In the genomic region with DNA sequence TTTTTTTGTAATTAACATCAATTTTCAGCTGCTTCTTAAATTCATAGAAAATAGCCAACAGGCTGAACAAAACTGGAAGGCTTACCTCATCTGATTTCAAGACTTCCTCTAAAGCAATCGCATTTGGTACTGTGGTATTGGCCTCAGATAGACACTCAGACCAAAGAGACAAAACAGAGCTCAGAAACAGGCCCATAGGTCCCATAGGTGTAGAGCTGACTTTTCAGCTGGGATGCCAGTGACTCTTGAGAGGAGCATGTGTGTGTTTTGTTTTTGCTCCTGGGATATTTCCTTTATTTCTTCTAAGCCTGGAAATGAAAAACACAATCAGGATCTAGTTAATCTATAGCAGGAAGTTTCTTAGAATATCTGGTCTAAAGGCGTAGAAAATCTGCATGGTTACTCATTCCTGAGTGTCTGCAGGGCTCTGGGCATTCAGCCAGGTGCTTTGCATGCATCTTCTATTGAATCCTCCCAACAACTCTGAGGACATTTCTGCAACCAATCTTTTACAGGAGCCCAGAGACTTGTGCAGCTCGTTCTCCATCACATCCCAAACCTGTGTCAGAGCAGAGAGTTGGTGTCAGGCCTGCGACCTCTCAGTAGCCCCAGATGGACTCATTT, we compare ENCODE assay signal across 12 cellular contexts.
DNase-seq lines count a peak whose midpoint lies in the region; ATAC-seq and TF ChIP-seq lines count a peak whose summit lies in the region.
"Had no signal": no experiment of that assay in that cellular context is flagged by ENCODE, and none has a peak within 500 bp of the region (broad histone marks: within the 10 kb centered on the region; RNA-seq: fewer than 3 reads in every experiment).

No MANE protein-coding gene starts in this region.

- no peaks in the 10 kb centered on the region for H3K36me3 ChIP-seq in A673 (ENCODE audit: insufficient read depth, low read length, poor library complexity, severe bottlenecking)
- H3K36me3 ChIP-seq: BLaER1 treated with 17β-estradiol and CSF1 and Interleukin-3, amounts not matched to agents 10 nM and 100 nM; cardiac muscle cell; spleen had no signal

- peaks cover 10% of the 10 kb centered on the region for H3K9me3 ChIP-seq in A673 (ENCODE audit: low read depth, low read length, poor library complexity, severe bottlenecking)

- no peak overlapping the region for H3K4me3 Mint-ChIP-seq in endothelial cell (ENCODE audit: unreplicated experiment)
- no peak overlapping the region for H3K4me3 Mint-ChIP-seq in stimulated activated naive CD8-positive, alpha-beta T cell treated with anti-CD3 and anti-CD28 coated beads, Interleukin-15, amount 100 ng/mL, for 72 hours

- no peaks in the 10 kb centered on the region for H3K4me1 Mint-ChIP-seq in endothelial cell (ENCODE audit: unreplicated experiment)
- H3K4me1 Mint-ChIP-seq in stimulated activated naive CD8-positive, alpha-beta T cell treated with anti-CD3 and anti-CD28 coated beads, Interleukin-15, amount 100 ng/mL, for 72 hours, result no peaks in the 10 kb centered on the region

- no TSS peak for BruUV-seq in A673 (replicated peaks; lab: Mats Ljungman, UMichigan)

- no peak overlapping the region for H3K27ac ChIP-seq in A673 (ENCODE audit: low read depth, low read length, poor library complexity, severe bottlenecking)
- H3K27ac ChIP-seq: BLaER1 treated with 17β-estradiol and CSF1 and Interleukin-3, amounts not matched to agents 10 nM and 100 nM; cardiac muscle cell; spleen had no signal

- H3K4me1 ChIP-seq in A673 (ENCODE audit: insufficient read depth, low read length, poor library complexity, severe bottlenecking), result no peaks in the 10 kb centered on the region
- H3K4me1 ChIP-seq: spleen had no signal

- POLR2A ChIA-PET in A673 (lab: Charles Lee; ENCODE audit: low non-redundant PET), result no interaction called here

- no peak overlapping the region for H3K4me3 ChIP-seq in A673 (ENCODE audit: low read depth, low read length, poor library complexity, severe bottlenecking)
- H3K4me3 ChIP-seq: BLaER1 treated with 17β-estradiol and CSF1 and Interleukin-3, amounts not matched to agents 10 nM and 100 nM; cardiac muscle cell; spleen had no signal

- CTCF ChIA-PET in A673 (lab: Charles Lee), result no interaction called here

- TF ChIP-seq CTCF in A673 (conservative IDR thresholded peaks at IDR 0.05; ENCODE audit: low read depth, low read length) (no peak), endothelial cell (IDR thresholded peaks at IDR 0.05; ENCODE audit: unreplicated experiment) (no peak)

- H3K9me3 Mint-ChIP-seq in endothelial cell (ENCODE audit: unreplicated experiment), result no peaks in the 10 kb centered on the region
- H3K9me3 Mint-ChIP-seq in stimulated activated naive CD8-positive, alpha-beta T cell treated with anti-CD3 and anti-CD28 coated beads, Interleukin-15, amount 100 ng/mL, for 72 hours, result no peaks in the 10 kb centered on the region

- H3K27ac Mint-ChIP-seq in endothelial cell (ENCODE audit: unreplicated experiment), result no peak overlapping the region
- H3K27ac Mint-ChIP-seq in stimulated activated naive CD8-positive, alpha-beta T cell treated with anti-CD3 and anti-CD28 coated beads, Interleukin-15, amount 100 ng/mL, for 72 hours, result no peak overlapping the region

- peaks cover 2% of the 10 kb centered on the region for H3K27me3 Mint-ChIP-seq in endothelial cell (ENCODE audit: unreplicated experiment)
- H3K27me3 Mint-ChIP-seq in stimulated activated naive CD8-positive, alpha-beta T cell treated with anti-CD3 and anti-CD28 coated beads, Interleukin-15, amount 100 ng/mL, for 72 hours, result peaks cover 8% of the 10 kb centered on the region

- intact Hi-C loops in A673 (cut with micrococcal nuclease; ENCODE audit: unreplicated experiment), result no loop called here

- no peak for ATAC-seq in stimulated activated naive CD8-positive, alpha-beta T cell treated with anti-CD3 and anti-CD28 coated beads, Interleukin-15, amount 100 ng/mL, for 72 hours
- ATAC-seq in GM21576 (IDR thresholded peaks at IDR 0.05; ENCODE audit: unreplicated experiment), result no peak

- DNase-seq in A673 (ENCODE audit: low spot score), result peak; percentile 70
- peak; percentile 81 for DNase-seq in HCEC 1CT
- DNase-seq in amniotic epithelial cell (ENCODE audit: low read depth), result peak; percentile 77
- peak; percentile 18 for DNase-seq in glomerular endothelial cell (ENCODE audit: extremely low read depth, low read depth, low spot score)
- no peak for DNase-seq in germinal center (ENCODE audit: low spot score)
- DNase-seq in endothelial cell (ENCODE audit: low spot score), result no peak
- no peak for DNase-seq in stimulated activated naive CD8-positive, alpha-beta T cell treated with anti-CD3 and anti-CD28 coated beads, Interleukin-15, amount 100 ng/mL, for 72 hours
- DNase-seq: NCI-H187, spleen had no signal

- peaks cover 7% of the 10 kb centered on the region for H3K36me3 Mint-ChIP-seq in endothelial cell (ENCODE audit: low read depth, unreplicated experiment)

- H3K27me3 ChIP-seq in A673 (replicated peaks; ENCODE audit: insufficient read depth, low read depth, low read length, poor library complexity), result no peaks in the 10 kb centered on the region
- H3K27me3 ChIP-seq: BLaER1 treated with 17β-estradiol and CSF1 and Interleukin-3, amounts not matched to agents 10 nM and 100 nM; cardiac muscle cell had no signal

Comparison
In these comparisons a context has a peak if more than half of its experiments do, and no peak if none do; other contexts are left out.
1. DNase-seq: peak in A673 (single experiment), HCEC 1CT (single experiment), amniotic epithelial cell (single experiment) and glomerular endothelial cell (single experiment); none in germinal center (single experiment), endothelial cell (single experiment) and stimulated activated naive CD8-positive, alpha-beta T cell treated with anti-CD3 and anti-CD28 coated beads, Interleukin-15, amount 100 ng/mL, for 72 hours (0 of 2).